16 cellular contexts compared by ENCODE assay signal in the genomic region with DNA sequence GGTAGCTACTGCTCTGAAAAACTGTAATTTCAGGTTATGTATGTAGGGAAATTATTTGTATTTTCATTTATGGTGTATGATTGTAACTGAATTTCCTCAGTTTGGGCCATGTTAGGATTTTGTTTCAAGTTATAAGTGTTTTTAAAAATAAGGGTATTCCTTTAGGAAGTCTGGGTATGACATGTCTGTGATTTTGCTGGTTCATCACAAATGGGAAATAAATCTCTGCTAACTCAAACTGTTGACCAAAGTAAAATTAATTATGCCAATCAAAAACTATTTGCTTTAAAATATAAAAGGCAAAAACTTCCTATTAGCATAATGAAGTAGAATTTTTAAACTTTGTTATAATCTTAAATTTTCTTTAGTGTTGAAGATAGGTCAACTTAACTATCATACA. TPM values are rescaled to one million over a fixed set of nuclear protein-coding genes. Genes with fewer than 3 reads are reported as not detected.
DNase-seq lines count a peak whose midpoint lies in the region; ATAC-seq, FAIRE-seq and TF ChIP-seq lines count a peak whose summit lies in the region.
"Had no signal": no experiment of that assay in that cellular context is flagged by ENCODE, and none has a peak within 500 bp of the region (broad histone marks: within the 10 kb centered on the region; RNA-seq: fewer than 3 reads in every experiment).

No MANE protein-coding gene starts in this region.

- H3K79me2 ChIP-seq in HepG2 (ENCODE audit: insufficient read depth, low read length), result peaks cover 99% of the 10 kb centered on the region

- in situ Hi-C loops in HepG2 (cut with HindIII; ENCODE audit: extremely low pct_ligation_motif_present, low pct_unique_long_range_greater_than_20kb), result no loop called here

- CTCF ChIA-PET in HepG2 (lab: Yijun Ruan, JAX; ENCODE audit: low intra/inter-chr PET ratio, low total read pairs), result no interaction called here

- TF ChIP-seq EP300 in HepG2 (IDR thresholded peaks at IDR 0.05; ENCODE audit: low read depth in 2 of 2, low read length in 2 of 2) (no peak), HepG2 (CRISPR knock-in tag; IDR thresholded peaks at IDR 0.05; ENCODE audit: borderline replicate concordance) (no peak)

- H3K9me3 Mint-ChIP-seq in natural killer cell, result no peaks in the 10 kb centered on the region
- no peaks in the 10 kb centered on the region for H3K9me3 Mint-ChIP-seq in natural killer cell treated with Interleukin-12 subunit alpha and Interleukin-12 subunit beta and Interleukin-15 and Interleukin-18, amount 100 ng/mL, for 72 hours
- H3K9me3 Mint-ChIP-seq: activated naive CD8-positive, alpha-beta T cell treated with anti-CD3 and anti-CD28 coated beads, Interleukin-2, amount 50 U/mL, for 24 hours; IgD-negative memory B cell; T-helper 1 cell treated with Interleukin-12 subunit alpha and Interleukin-12 subunit beta and Interleukin-4 antibody, amounts not matched to agents 30 μg/mL and 1 μg/mL, for 36 hours had no signal

- POLR2A ChIA-PET in HepG2 (lab: Yijun Ruan, JAX), result interaction anchor here (1.1 to 6.6 kb wide), 2 partner anchors 8 to 52 kb away, joined by 3 to 26 read pairs; a partner anchor contains a TSS

- no peak for TF ChIP-seq POLR2A in HepG2 (IDR thresholded peaks at IDR 0.05; ENCODE audit: insufficient read depth in 1 of 2, low read depth in 2 of 2, low read length in 2 of 2)

- peak overlapping the region; percentile 24; the same call in 1 of the 2 replicates for H3K4me2 ChIP-seq in HepG2 (ENCODE audit: low read depth, low read length)

- TF ChIP-seq CTCF in natural killer cell (IDR thresholded peaks at IDR 0.05), result no peak
- TF ChIP-seq CTCF in HepG2 (CRISPR knock-in tag; IDR thresholded peaks at IDR 0.05), result no peak

- no peak overlapping the region for H3K4me3 ChIP-seq in HepG2 (replicated peaks in 1 of 3; ENCODE audit: insufficient read depth in 1 of 3, low read depth in 2 of 3, low read length in 3 of 3)

- no TSS peak for BruUV-seq in HepG2 (replicated peaks; lab: Mats Ljungman, UMichigan)

- H3K27me3 ChIP-seq in HepG2 (ENCODE audit: control insufficient read depth in 1 of 2, insufficient read depth in 2 of 2, low read length in 2 of 2), result no peaks in the 10 kb centered on the region
- H3K27me3 ChIP-seq: esophagus muscularis mucosa, Peyer's patch had no signal

- no peak overlapping the region for H3K9ac ChIP-seq in HepG2 (ENCODE audit: insufficient read depth, low read depth, low read length)

- TF ChIP-seq RAD21 in HepG2 (CRISPR knock-in tag; IDR thresholded peaks at IDR 0.05), result no peak

- H3K4me3 Mint-ChIP-seq in natural killer cell, result peak overlapping the region; percentile 13
- no peak overlapping the region for H3K4me3 Mint-ChIP-seq in natural killer cell treated with Interleukin-12 subunit alpha and Interleukin-12 subunit beta and Interleukin-15 and Interleukin-18, amount 100 ng/mL, for 72 hours
- no peak overlapping the region for H3K4me3 Mint-ChIP-seq in T-helper 17 cell
- H3K4me3 Mint-ChIP-seq: activated naive CD8-positive, alpha-beta T cell treated with anti-CD3 and anti-CD28 coated beads, Interleukin-2, amount 50 U/mL, for 24 hours; T-helper 1 cell treated with Interleukin-12 subunit alpha and Interleukin-12 subunit beta and Interleukin-4 antibody, amounts not matched to agents 30 μg/mL and 1 μg/mL, for 36 hours had no signal

- H3K27me3 Mint-ChIP-seq in natural killer cell (ENCODE audit: low read depth in 2 of 2) (no peaks in the 10 kb centered on the region), T-helper 17 cell (no peaks in the 10 kb centered on the region)
- H3K27me3 Mint-ChIP-seq in natural killer cell treated with Interleukin-12 subunit alpha and Interleukin-12 subunit beta and Interleukin-15 and Interleukin-18, amount 100 ng/mL, for 72 hours, result no peaks in the 10 kb centered on the region
- H3K27me3 Mint-ChIP-seq: activated naive CD8-positive, alpha-beta T cell treated with anti-CD3 and anti-CD28 coated beads, Interleukin-2, amount 50 U/mL, for 24 hours; IgD-negative memory B cell had no signal

- no peak for FAIRE-seq in HepG2 (lab: Jason Lieb, UNC)

- H3K9me3 ChIP-seq in T-helper 17 cell (ENCODE audit: control insufficient read depth, low read length, poor library complexity, severe bottlenecking) (no peaks in the 10 kb centered on the region), HepG2 (ENCODE audit: low read length) (no peaks in the 10 kb centered on the region)
- H3K9me3 ChIP-seq: esophagus muscularis mucosa, Peyer's patch had no signal

- H3K36me3 Mint-ChIP-seq in natural killer cell (no peaks in the 10 kb centered on the region), T-helper 17 cell (ENCODE audit: low read depth) (peaks cover 2% of the 10 kb centered on the region)
- H3K36me3 Mint-ChIP-seq in natural killer cell treated with Interleukin-12 subunit alpha and Interleukin-12 subunit beta and Interleukin-15 and Interleukin-18, amount 100 ng/mL, for 72 hours, result peaks cover 4% of the 10 kb centered on the region

- H3K27ac ChIP-seq in HepG2 (ENCODE audit: extremely low read length, insufficient read depth, low read length), result no peak overlapping the region
- H3K27ac ChIP-seq: Peyer's patch had no signal

- H2AFZ ChIP-seq in HepG2 (ENCODE audit: low read length), result no peak overlapping the region

- peaks cover 59% of the 10 kb centered on the region for H4K20me1 ChIP-seq in HepG2 (ENCODE audit: insufficient read depth, low read length)

- no peak for DNase-seq in natural killer cell
- no peak for DNase-seq in natural killer cell treated with Interleukin-12 subunit alpha and Interleukin-12 subunit beta and Interleukin-15 and Interleukin-18, amount 100 ng/mL, for 72 hours (ENCODE audit: low spot score)
- DNase-seq in T-helper 17 cell, result no peak
- DNase-seq in HepG2 (ENCODE audit: low spot score), result no peak
- DNase-seq in MV-4-11 (lab: John Stamatoyannopoulos, UW), result no peak
- DNase-seq: activated naive CD8-positive, alpha-beta T cell treated with anti-CD3 and anti-CD28 coated beads, Interleukin-2, amount 50 U/mL, for 24 hours; activated T-cell treated with anti-CD3 and anti-CD28 coated beads for 4 hours; NCI-H1694 treated with DMSO at 0.1 percent for 48 hours; NCI-H510A treated with DMSO at 0.1 percent for 48 hours; Peyer's patch had no signal

- peaks cover 56 to 73% of the 10 kb centered on the region in 2 donors for H3K4me1 Mint-ChIP-seq in natural killer cell
- H3K4me1 Mint-ChIP-seq in natural killer cell treated with Interleukin-12 subunit alpha and Interleukin-12 subunit beta and Interleukin-15 and Interleukin-18, amount 100 ng/mL, for 72 hours (ENCODE audit: low read depth in 2 of 2), result peaks cover 29 to 62% of the 10 kb centered on the region in 2 donors
- H3K4me1 Mint-ChIP-seq in T-helper 17 cell, result peaks cover 44% of the 10 kb centered on the region

- ATAC-seq in natural killer cell (no peak), T-helper 17 cell (no peak), HepG2 (no peak), GM18909 (IDR thresholded peaks at IDR 0.05; ENCODE audit: poor library complexity, unreplicated experiment) (no peak), GM18520 (IDR thresholded peaks at IDR 0.05; ENCODE audit: unreplicated experiment) (no peak), HG03469 (IDR thresholded peaks at IDR 0.05; ENCODE audit: unreplicated experiment) (no peak)
- ATAC-seq in natural killer cell treated with Interleukin-12 subunit alpha and Interleukin-12 subunit beta and Interleukin-15 and Interleukin-18, amount 100 ng/mL, for 72 hours, result no peak
- ATAC-seq: activated naive CD8-positive, alpha-beta T cell treated with anti-CD3 and anti-CD28 coated beads, Interleukin-2, amount 50 U/mL, for 24 hours had no signal

- H3K27ac Mint-ChIP-seq in natural killer cell (peak overlapping the region in 1 of 2 donors; percentile 11), T-helper 17 cell (peak overlapping the region; percentile 29)
- H3K27ac Mint-ChIP-seq in natural killer cell treated with Interleukin-12 subunit alpha and Interleukin-12 subunit beta and Interleukin-15 and Interleukin-18, amount 100 ng/mL, for 72 hours, result no peak overlapping the region
- H3K27ac Mint-ChIP-seq: activated naive CD8-positive, alpha-beta T cell treated with anti-CD3 and anti-CD28 coated beads, Interleukin-2, amount 50 U/mL, for 24 hours; T-helper 1 cell treated with Interleukin-12 subunit alpha and Interleukin-12 subunit beta and Interleukin-4 antibody, amounts not matched to agents 30 μg/mL and 1 μg/mL, for 36 hours had no signal

- no peaks in the 10 kb centered on the region; a peak in 1 of 5 replicates for H3K36me3 ChIP-seq in HepG2 (replicated peaks in 1 of 2; ENCODE audit: control insufficient read depth in 1 of 2, insufficient read depth in 2 of 2, low read length in 2 of 2)
- H3K36me3 ChIP-seq: esophagus muscularis mucosa, Peyer's patch had no signal

- peaks cover 50% of the 10 kb centered on the region for H3K4me1 ChIP-seq in HepG2 (ENCODE audit: insufficient read depth, low read length)

- intact Hi-C loops in natural killer cell (cut with micrococcal nuclease) (no loop called here), HepG2 (cut with micrococcal nuclease; ENCODE audit: unreplicated experiment) (no loop called here)

RNA-seq across cellular contexts. Expression of a gene that starts 6.7 kb away (rescaled TPM):
- total RNA-seq in natural killer cell (100 to 1,000 TPM; 107 to 142 (median 121) TPM), T-helper 17 cell (10 to 100 TPM; 84.9 to 89.3 TPM), HepG2 (2016; rRNA removed; fragmentation: Illumina TruSeq; extraction: Trizol) (53.4 and 61.3 TPM in 2 replicates)
- total RNA-seq in natural killer cell treated with Interleukin-12 subunit alpha and Interleukin-12 subunit beta and Interleukin-15 and Interleukin-18, amount 100 ng/mL, for 72 hours, result 10 to 100 TPM; 49.8 to 75.3 TPM
- 82.4 and 88.0 TPM in 2 replicates for total RNA-seq in HepG2 (2016; cell fraction: cytosol; rRNA removed; fragmentation: Illumina TruSeq; extraction: Trizol; ENCODE audit: low read depth)
- 47.2 and 66.2 TPM in 2 replicates for total RNA-seq in HepG2 (2016; cell fraction: insoluble cytoplasmic fraction; rRNA removed; fragmentation: Illumina TruSeq; extraction: Trizol)
- total RNA-seq in HepG2 (2016; cell fraction: membrane; rRNA removed; fragmentation: Illumina TruSeq; extraction: Trizol), result 81.1 and 107 TPM in 2 replicates
- 127 and 136 TPM in 2 replicates for total RNA-seq in HepG2 (2016; cell fraction: nucleus; rRNA removed; fragmentation: Illumina TruSeq; extraction: Trizol)
- 21.4 and 30.3 TPM in 2 replicates for polyA plus RNA-seq in HepG2 (2011; rRNA removed)
- 7.0 and 9.2 TPM in 2 replicates for polyA plus RNA-seq in HepG2 (2011; cell fraction: cytosol; rRNA removed)
- 16.9 and 17.8 TPM in 2 replicates for polyA plus RNA-seq in HepG2 (2011; cell fraction: nucleus; rRNA removed)
- polyA plus RNA-seq in HepG2 (2012), result 34.8 and 38.6 TPM in 2 replicates
- 34.1 and 35.2 TPM in 2 replicates for polyA plus RNA-seq in HepG2 (2016; cell fraction: cytosol; fragmentation: Illumina TruSeq; extraction: Trizol; ENCODE audit: low read depth)
- polyA plus RNA-seq in HepG2 (2016; cell fraction: insoluble cytoplasmic fraction; fragmentation: Illumina TruSeq; extraction: Trizol; ENCODE audit: low read depth), result 41.9 and 43.9 TPM in 2 replicates
- polyA plus RNA-seq in HepG2 (2016; cell fraction: membrane; fragmentation: Illumina TruSeq; extraction: Trizol; ENCODE audit: low read depth), result 60.0 and 64.3 TPM in 2 replicates
- 62.6 and 63.9 TPM in 2 replicates for polyA plus RNA-seq in HepG2 (2016; cell fraction: nucleus; fragmentation: Illumina TruSeq; extraction: Trizol; ENCODE audit: insufficient read depth, low read depth)
- 18.6 and 85.7 TPM in 2 replicates for polyA minus RNA-seq in HepG2 (2011; rRNA and poly(A)+ RNA removed; ENCODE audit: low replicate concordance)
- polyA minus RNA-seq in HepG2 (2011; cell fraction: cytosol; rRNA and poly(A)+ RNA removed), result 43.6 and 59.8 TPM in 2 replicates
- 255 and 302 TPM in 2 replicates for polyA minus RNA-seq in HepG2 (2011; cell fraction: nucleus; rRNA and poly(A)+ RNA removed)

RNA-seq across cellular contexts. Expression of a gene that starts 6.8 kb away (rescaled TPM):
- total RNA-seq in natural killer cell (under 1 TPM; 0.68 to 0.73 (median 0.70) TPM), T-helper 17 cell (under 1 TPM; 0.21 to 0.55 TPM), HepG2 (2016; rRNA removed; fragmentation: Illumina TruSeq; extraction: Trizol) (0.39 and 0.44 TPM in 2 replicates)
- under 1 TPM; 0.17 to 0.52 TPM for total RNA-seq in natural killer cell treated with Interleukin-12 subunit alpha and Interleukin-12 subunit beta and Interleukin-15 and Interleukin-18, amount 100 ng/mL, for 72 hours
- 0.53 and 0.61 TPM in 2 replicates for total RNA-seq in HepG2 (2016; cell fraction: cytosol; rRNA removed; fragmentation: Illumina TruSeq; extraction: Trizol; ENCODE audit: low read depth)
- total RNA-seq in HepG2 (2016; cell fraction: insoluble cytoplasmic fraction; rRNA removed; fragmentation: Illumina TruSeq; extraction: Trizol), result 0.45 and 0.46 TPM in 2 replicates
- 0.68 and 0.76 TPM in 2 replicates for total RNA-seq in HepG2 (2016; cell fraction: membrane; rRNA removed; fragmentation: Illumina TruSeq; extraction: Trizol)
- 0.56 and 0.63 TPM in 2 replicates for total RNA-seq in HepG2 (2016; cell fraction: nucleus; rRNA removed; fragmentation: Illumina TruSeq; extraction: Trizol)
- polyA plus RNA-seq in HepG2 (2011; rRNA removed), result 0.08 and 0.12 TPM in 2 replicates
- polyA plus RNA-seq in HepG2 (2011; cell fraction: cytosol; rRNA removed), result 0.12 and 0.14 TPM in 2 replicates
- 0.19 and 0.23 TPM in 2 replicates for polyA plus RNA-seq in HepG2 (2011; cell fraction: nucleus; rRNA removed)
- polyA plus RNA-seq in HepG2 (2012), result 0.15 and 0.34 TPM in 2 replicates
- polyA plus RNA-seq in HepG2 (2016; cell fraction: cytosol; fragmentation: Illumina TruSeq; extraction: Trizol; ENCODE audit: low read depth), result 0.06 and 0.10 TPM in 2 replicates
- polyA plus RNA-seq in HepG2 (2016; cell fraction: insoluble cytoplasmic fraction; fragmentation: Illumina TruSeq; extraction: Trizol; ENCODE audit: low read depth), result 0.38 and 0.51 TPM in 2 replicates
- polyA plus RNA-seq in HepG2 (2016; cell fraction: membrane; fragmentation: Illumina TruSeq; extraction: Trizol; ENCODE audit: low read depth), result 0.28 and 0.29 TPM in 2 replicates
- 0.27 TPM in 2 replicates for polyA plus RNA-seq in HepG2 (2016; cell fraction: nucleus; fragmentation: Illumina TruSeq; extraction: Trizol; ENCODE audit: insufficient read depth, low read depth)
- polyA minus RNA-seq in HepG2 (2011; rRNA and poly(A)+ RNA removed; ENCODE audit: low replicate concordance), result 0.64 and 3.7 TPM in 2 replicates
- 0.20 and 0.35 TPM in 2 replicates for polyA minus RNA-seq in HepG2 (2011; cell fraction: cytosol; rRNA and poly(A)+ RNA removed)
- 0.75 and 1.0 TPM in 2 replicates for polyA minus RNA-seq in HepG2 (2011; cell fraction: nucleus; rRNA and poly(A)+ RNA removed)

RNA-seq across cellular contexts. Expression of a gene that starts 52.1 kb away (rescaled TPM):
- total RNA-seq in natural killer cell (10 to 100 TPM; 37.5 to 55.2 (median 43.0) TPM), T-helper 17 cell (10 to 100 TPM; 25.1 to 32.2 TPM), HepG2 (2016; rRNA removed; fragmentation: Illumina TruSeq; extraction: Trizol) (23.2 and 28.2 TPM in 2 replicates)
- 10 to 100 TPM; 48.3 to 65.2 TPM for total RNA-seq in natural killer cell treated with Interleukin-12 subunit alpha and Interleukin-12 subunit beta and Interleukin-15 and Interleukin-18, amount 100 ng/mL, for 72 hours
- total RNA-seq in HepG2 (2016; cell fraction: cytosol; rRNA removed; fragmentation: Illumina TruSeq; extraction: Trizol; ENCODE audit: low read depth), result 4.1 and 4.4 TPM in 2 replicates
- 20.5 and 28.2 TPM in 2 replicates for total RNA-seq in HepG2 (2016; cell fraction: insoluble cytoplasmic fraction; rRNA removed; fragmentation: Illumina TruSeq; extraction: Trizol)
- 9.8 and 11.6 TPM in 2 replicates for total RNA-seq in HepG2 (2016; cell fraction: membrane; rRNA removed; fragmentation: Illumina TruSeq; extraction: Trizol)
- total RNA-seq in HepG2 (2016; cell fraction: nucleus; rRNA removed; fragmentation: Illumina TruSeq; extraction: Trizol), result 31.5 and 36.1 TPM in 2 replicates
- polyA plus RNA-seq in HepG2 (2011; rRNA removed), result 13.2 and 14.9 TPM in 2 replicates
- 5.7 and 10.9 TPM in 2 replicates for polyA plus RNA-seq in HepG2 (2011; cell fraction: cytosol; rRNA removed)
- polyA plus RNA-seq in HepG2 (2011; cell fraction: nucleus; rRNA removed), result 9.2 and 13.6 TPM in 2 replicates
- polyA plus RNA-seq in HepG2 (2012), result 28.9 and 35.5 TPM in 2 replicates
- 1.4 and 1.9 TPM in 2 replicates for polyA plus RNA-seq in HepG2 (2016; cell fraction: cytosol; fragmentation: Illumina TruSeq; extraction: Trizol; ENCODE audit: low read depth)
- polyA plus RNA-seq in HepG2 (2016; cell fraction: insoluble cytoplasmic fraction; fragmentation: Illumina TruSeq; extraction: Trizol; ENCODE audit: low read depth), result 15.9 and 16.5 TPM in 2 replicates
- polyA plus RNA-seq in HepG2 (2016; cell fraction: membrane; fragmentation: Illumina TruSeq; extraction: Trizol; ENCODE audit: low read depth), result 5.1 and 5.7 TPM in 2 replicates
- polyA plus RNA-seq in HepG2 (2016; cell fraction: nucleus; fragmentation: Illumina TruSeq; extraction: Trizol; ENCODE audit: insufficient read depth, low read depth), result 35.9 and 37.6 TPM in 2 replicates
- 8.2 and 36.0 TPM in 2 replicates for polyA minus RNA-seq in HepG2 (2011; rRNA and poly(A)+ RNA removed; ENCODE audit: low replicate concordance)
- 15.2 and 18.0 TPM in 2 replicates for polyA minus RNA-seq in HepG2 (2011; cell fraction: cytosol; rRNA and poly(A)+ RNA removed)
- polyA minus RNA-seq in HepG2 (2011; cell fraction: nucleus; rRNA and poly(A)+ RNA removed), result 45.7 and 51.8 TPM in 2 replicates
